ENCODE assay signal across 8 cellular contexts in the genomic region with DNA sequence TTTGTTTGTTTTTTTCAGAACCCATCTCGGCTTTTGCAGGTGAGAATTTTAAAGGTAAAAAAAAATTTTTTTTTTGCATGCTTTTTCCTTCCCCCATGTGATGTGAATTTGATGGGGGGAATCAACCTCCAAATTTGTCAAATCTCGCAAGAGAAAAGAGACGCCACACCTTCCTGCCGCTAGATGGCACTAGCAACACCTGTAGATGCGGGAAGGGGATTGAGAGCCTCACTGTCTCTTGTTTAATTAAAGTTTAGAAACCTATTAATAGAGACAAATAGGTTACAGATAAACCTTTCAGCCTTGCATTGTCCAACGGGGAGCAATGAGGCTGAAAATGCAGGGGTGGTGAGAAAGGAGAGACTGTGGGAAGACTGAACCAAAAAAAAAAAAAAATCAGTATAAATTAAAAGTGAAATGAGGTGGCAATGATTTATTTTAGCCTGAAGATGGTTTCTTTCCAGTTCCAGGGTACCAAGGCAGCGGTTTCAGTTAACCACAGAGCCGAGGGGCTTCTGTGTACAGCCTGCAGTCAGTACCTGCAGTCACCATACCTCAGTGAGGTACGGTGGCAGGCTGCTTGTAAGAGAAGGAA.
DNase-seq lines count a peak whose midpoint lies in the region; ATAC-seq and FAIRE-seq lines count a peak whose summit lies in the region.

No MANE protein-coding gene starts in this region.

- H3K4me3 ChIP-seq in HAP-1 (no peak overlapping the region), muscle layer of colon (ENCODE audit: low read depth in 1 of 2, low read length in 2 of 2) (no peak overlapping the region)

- H3K27ac ChIP-seq in muscle layer of colon (ENCODE audit: low read depth, low read length): peak overlapping the region; percentile 89

- in situ Hi-C loops in HAP-1 (cut with MboI; ENCODE audit: low sequenced_read_pairs): no loop called here

- FAIRE-seq in endometrium (lab: Jason Lieb, UNC): peak; percentile 85

- no peak for ATAC-seq in stimulated activated naive CD8-positive, alpha-beta T cell treated with anti-CD3 and anti-CD28 coated beads, Interleukin-15, amount 100 ng/mL, for 72 hours
- no peak for ATAC-seq in HG03025 (IDR thresholded peaks at IDR 0.05; ENCODE audit: low FRiP score, unreplicated experiment)

- DNase-seq in DMS53 (lab: John Stamatoyannopoulos, UW): peak; percentile 78
- peak; percentile 56 to 76 for DNase-seq in HAP-1 (ENCODE audit: low spot score in 2 of 2)
- peak; percentile 54 for DNase-seq in NCI-H2227 treated with DMSO at 0.1 percent for 48 hours (lab: John Stamatoyannopoulos, UW)
- peak; percentile 61 to 72 for DNase-seq in activated CD4-positive, alpha-beta T cell treated with anti-CD3 and anti-CD28 coated beads, Interleukin-2, amount 50 U/mL, for 48 hours
- peak; percentile 41 to 51 for DNase-seq in stimulated activated naive CD8-positive, alpha-beta T cell treated with anti-CD3 and anti-CD28 coated beads, Interleukin-15, amount 100 ng/mL, for 72 hours

- no peaks in the 10 kb centered on the region for H3K9me3 Mint-ChIP-seq in stimulated activated naive CD8-positive, alpha-beta T cell treated with anti-CD3 and anti-CD28 coated beads, Interleukin-15, amount 100 ng/mL, for 72 hours

- peaks cover 24% of the 10 kb centered on the region for H3K27me3 ChIP-seq in HAP-1 (ENCODE audit: low read depth)
- H3K27me3 ChIP-seq in muscle layer of colon (ENCODE audit: control insufficient read depth in 1 of 2, insufficient read depth in 2 of 2, low read length in 2 of 2): no peaks in the 10 kb centered on the region

- H3K4me1 ChIP-seq in HAP-1: peaks cover 16% of the 10 kb centered on the region
- H3K4me1 ChIP-seq in muscle layer of colon (ENCODE audit: insufficient read depth, low read length): peaks cover 90% of the 10 kb centered on the region

- peaks cover 20% of the 10 kb centered on the region for H3K4me1 Mint-ChIP-seq in stimulated activated naive CD8-positive, alpha-beta T cell treated with anti-CD3 and anti-CD28 coated beads, Interleukin-15, amount 100 ng/mL, for 72 hours

- H3K4me3 Mint-ChIP-seq in stimulated activated naive CD8-positive, alpha-beta T cell treated with anti-CD3 and anti-CD28 coated beads, Interleukin-15, amount 100 ng/mL, for 72 hours: no peak overlapping the region

- H3K9ac ChIP-seq in muscle layer of colon (ENCODE audit: low read length): peak overlapping the region; percentile 22

- H3K36me3 ChIP-seq in HAP-1 (replicated peaks) (no peaks in the 10 kb centered on the region), muscle layer of colon (ENCODE audit: insufficient read depth, low read length) (peaks cover 60% of the 10 kb centered on the region)

- H3K27ac Mint-ChIP-seq in stimulated activated naive CD8-positive, alpha-beta T cell treated with anti-CD3 and anti-CD28 coated beads, Interleukin-15, amount 100 ng/mL, for 72 hours: peak overlapping the region in 1 of 2 donors; percentile 52

- H3K9me3 ChIP-seq in HAP-1: no peaks in the 10 kb centered on the region
- H3K9me3 ChIP-seq in muscle layer of colon (ENCODE audit: low read length): no peaks in the 10 kb centered on the region

- H3K27me3 Mint-ChIP-seq in stimulated activated naive CD8-positive, alpha-beta T cell treated with anti-CD3 and anti-CD28 coated beads, Interleukin-15, amount 100 ng/mL, for 72 hours: peaks cover 55% of the 10 kb centered on the region
